Comparison of ENCODE assay signal across 1 cellular context in the genomic region with DNA sequence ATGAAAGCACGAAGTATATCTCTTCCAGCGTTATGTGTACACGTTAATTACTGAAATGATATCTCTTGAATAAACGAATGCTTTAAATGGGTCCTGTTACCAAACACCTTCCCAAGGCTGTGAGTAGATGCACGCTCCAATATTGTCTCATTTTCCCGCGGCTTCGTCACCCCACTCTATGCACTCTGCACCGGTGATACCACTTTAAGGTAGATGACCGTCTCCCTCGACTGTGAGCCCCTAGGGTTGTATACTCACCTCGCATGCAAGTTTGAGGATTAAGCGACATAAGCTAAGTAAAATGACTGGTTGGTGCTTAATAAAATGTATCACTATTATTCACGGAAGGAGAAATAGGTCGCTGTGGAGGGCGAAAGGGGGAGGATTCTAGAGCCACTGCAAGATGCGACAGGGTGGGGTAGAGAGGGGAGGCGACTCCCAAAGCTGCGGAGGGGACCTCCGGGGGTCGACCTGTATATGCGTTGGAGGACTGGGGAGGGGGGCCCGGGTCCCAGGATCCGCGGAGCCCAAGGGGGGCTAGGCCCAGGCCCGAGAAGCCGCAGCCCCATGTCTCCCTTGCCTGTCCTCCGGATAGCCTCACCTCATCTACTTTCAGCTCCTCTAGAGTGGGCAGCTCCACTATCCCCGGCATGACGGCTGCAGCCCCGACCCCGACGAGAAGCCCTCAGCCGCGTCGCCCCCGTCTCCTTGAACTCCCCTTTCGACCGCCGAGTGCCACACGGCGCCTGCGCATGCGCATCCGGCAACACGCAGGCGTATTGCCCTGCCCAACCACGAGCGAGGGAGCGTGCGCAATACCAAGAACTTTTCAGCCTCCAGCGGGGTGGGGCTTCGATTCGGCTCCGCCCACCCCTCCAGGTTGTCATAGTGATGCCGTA.
TF ChIP-seq lines count a peak whose summit lies in the region.

A gene (plus strand): TSS at position 883 of the 899 bp plus-strand sequence. CDS start 65 bp downstream, outside the sequence.
A gene (minus strand): TSS at position 754 of the 899 bp plus-strand sequence. CDS start 102 bp downstream, at position 652.

TF ChIP-seq in HepG2, 621 proteins besides CTCF, POLR2A, EP300 and RAD21 (continued from another document and continues in another):
- TF ChIP-seq, protein P1, sequence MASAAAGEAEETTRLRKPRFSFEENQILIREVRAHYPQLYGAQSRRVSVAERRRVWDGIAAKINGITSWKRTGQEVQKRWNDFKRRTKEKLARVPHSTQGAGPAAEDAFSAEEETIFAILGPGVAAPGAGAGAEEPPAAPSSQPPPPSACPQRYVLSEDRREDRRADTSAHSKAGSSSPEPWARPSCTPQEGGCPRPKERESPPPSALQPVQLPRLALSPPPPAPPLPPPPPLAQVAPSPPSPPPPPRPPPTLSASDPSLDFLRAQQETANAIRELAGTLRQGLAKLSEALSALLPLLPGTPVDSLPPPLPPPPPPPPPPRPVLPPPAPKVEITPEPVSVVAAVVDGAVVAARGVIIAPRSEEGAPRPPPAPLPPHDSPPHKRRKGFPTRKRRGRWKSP (CRISPR knock-in tag; IDR thresholded peaks at IDR 0.05): no peak
- TF ChIP-seq, protein P2, sequence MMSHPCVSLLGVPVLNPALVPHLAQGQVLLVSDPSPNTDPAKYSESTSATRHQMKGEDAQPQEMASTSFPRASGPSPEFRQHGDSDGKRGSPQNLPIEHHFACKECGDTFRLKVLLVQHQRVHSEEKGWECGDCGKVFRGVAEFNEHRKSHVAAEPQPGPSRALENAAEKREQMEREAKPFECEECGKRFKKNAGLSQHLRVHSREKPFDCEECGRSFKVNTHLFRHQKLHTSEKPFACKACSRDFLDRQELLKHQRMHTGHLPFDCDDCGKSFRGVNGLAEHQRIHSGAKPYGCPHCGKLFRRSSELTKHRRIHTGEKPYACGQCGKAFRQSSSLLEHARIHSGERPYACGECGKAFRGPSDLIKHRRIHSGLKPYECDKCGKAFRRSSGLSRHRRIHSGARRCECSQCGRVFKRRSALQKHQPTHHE (CRISPR knock-in tag; IDR thresholded peaks at IDR 0.05; ENCODE audit: borderline replicate concordance): no peak
- TF ChIP-seq, protein P3, sequence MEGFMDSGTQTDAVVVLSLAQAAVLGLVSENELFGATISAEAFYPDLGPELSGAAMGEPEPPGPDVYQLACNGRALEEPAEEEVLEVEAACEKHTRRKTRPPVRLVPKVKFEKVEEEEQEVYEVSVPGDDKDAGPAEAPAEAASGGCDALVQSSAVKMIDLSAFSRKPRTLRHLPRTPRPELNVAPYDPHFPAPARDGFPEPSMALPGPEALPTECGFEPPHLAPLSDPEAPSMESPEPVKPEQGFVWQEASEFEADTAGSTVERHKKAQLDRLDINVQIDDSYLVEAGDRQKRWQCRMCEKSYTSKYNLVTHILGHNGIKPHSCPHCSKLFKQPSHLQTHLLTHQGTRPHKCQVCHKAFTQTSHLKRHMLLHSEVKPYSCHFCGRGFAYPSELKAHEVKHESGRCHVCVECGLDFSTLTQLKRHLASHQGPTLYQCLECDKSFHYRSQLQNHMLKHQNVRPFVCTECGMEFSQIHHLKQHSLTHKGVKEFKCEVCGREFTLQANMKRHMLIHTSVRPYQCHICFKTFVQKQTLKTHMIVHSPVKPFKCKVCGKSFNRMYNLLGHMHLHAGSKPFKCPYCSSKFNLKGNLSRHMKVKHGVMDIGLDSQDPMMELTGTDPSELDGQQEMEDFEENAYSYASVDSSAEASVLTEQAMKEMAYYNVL (CRISPR knock-in tag; IDR thresholded peaks at IDR 0.05; ENCODE audit: borderline replicate concordance): no peak
- TF ChIP-seq, protein P4, sequence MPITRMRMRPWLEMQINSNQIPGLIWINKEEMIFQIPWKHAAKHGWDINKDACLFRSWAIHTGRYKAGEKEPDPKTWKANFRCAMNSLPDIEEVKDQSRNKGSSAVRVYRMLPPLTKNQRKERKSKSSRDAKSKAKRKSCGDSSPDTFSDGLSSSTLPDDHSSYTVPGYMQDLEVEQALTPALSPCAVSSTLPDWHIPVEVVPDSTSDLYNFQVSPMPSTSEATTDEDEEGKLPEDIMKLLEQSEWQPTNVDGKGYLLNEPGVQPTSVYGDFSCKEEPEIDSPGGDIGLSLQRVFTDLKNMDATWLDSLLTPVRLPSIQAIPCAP (CRISPR knock-in tag; IDR thresholded peaks at IDR 0.05; ENCODE audit: low read depth): no peak
- peak; percentile 87 for TF ChIP-seq RFX1 (IDR thresholded peaks at IDR 0.05)
- no peak for TF ChIP-seq KLF13 (CRISPR knock-in tag; IDR thresholded peaks at IDR 0.05)
- TF ChIP-seq, protein P5, sequence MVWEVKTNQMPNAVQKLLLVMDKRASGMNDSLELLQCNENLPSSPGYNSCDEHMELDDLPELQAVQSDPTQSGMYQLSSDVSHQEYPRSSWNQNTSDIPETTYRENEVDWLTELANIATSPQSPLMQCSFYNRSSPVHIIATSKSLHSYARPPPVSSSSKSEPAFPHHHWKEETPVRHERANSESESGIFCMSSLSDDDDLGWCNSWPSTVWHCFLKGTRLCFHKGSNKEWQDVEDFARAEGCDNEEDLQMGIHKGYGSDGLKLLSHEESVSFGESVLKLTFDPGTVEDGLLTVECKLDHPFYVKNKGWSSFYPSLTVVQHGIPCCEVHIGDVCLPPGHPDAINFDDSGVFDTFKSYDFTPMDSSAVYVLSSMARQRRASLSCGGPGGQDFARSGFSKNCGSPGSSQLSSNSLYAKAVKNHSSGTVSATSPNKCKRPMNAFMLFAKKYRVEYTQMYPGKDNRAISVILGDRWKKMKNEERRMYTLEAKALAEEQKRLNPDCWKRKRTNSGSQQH (CRISPR knock-in tag; IDR thresholded peaks at IDR 0.05; ENCODE audit: low read depth): no peak
- no peak for TF ChIP-seq SCMH1 (CRISPR knock-in tag; IDR thresholded peaks at IDR 0.05; ENCODE audit: borderline replicate concordance)
- TF ChIP-seq, protein P6, sequence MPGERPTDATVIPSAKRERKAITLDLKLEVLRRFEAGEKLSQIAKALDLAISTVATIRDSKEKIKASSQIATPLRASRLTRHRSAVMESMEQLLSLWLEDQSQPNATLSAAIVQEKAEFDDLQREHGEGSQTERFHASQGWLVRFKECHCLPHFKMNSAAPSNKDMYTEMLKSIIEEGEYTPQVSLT (CRISPR knock-in tag; IDR thresholded peaks at IDR 0.05; ENCODE audit: borderline replicate concordance, low read depth): no peak
- TF ChIP-seq PLRG1 (conservative IDR thresholded peaks at IDR 0.05): no peak
- TF ChIP-seq PCBP1 (IDR thresholded peaks at IDR 0.05; ENCODE audit: borderline replicate concordance, low read depth, low read length): no peak
- TF ChIP-seq GPN1 (CRISPR knock-in tag; IDR thresholded peaks at IDR 0.05; ENCODE audit: borderline replicate concordance): no peak
- no peak for TF ChIP-seq ZNF136 (CRISPR knock-in tag; IDR thresholded peaks at IDR 0.05; ENCODE audit: low read depth)
- no peak for TF ChIP-seq MAZ (IDR thresholded peaks at IDR 0.05; ENCODE audit: borderline replicate concordance, low read depth, low read length)
- TF ChIP-seq MAZ (CRISPR knock-in tag; IDR thresholded peaks at IDR 0.05; ENCODE audit: low read depth): peak; percentile 53; the same call in 1 of the 2 replicates
- TF ChIP-seq, protein P7, sequence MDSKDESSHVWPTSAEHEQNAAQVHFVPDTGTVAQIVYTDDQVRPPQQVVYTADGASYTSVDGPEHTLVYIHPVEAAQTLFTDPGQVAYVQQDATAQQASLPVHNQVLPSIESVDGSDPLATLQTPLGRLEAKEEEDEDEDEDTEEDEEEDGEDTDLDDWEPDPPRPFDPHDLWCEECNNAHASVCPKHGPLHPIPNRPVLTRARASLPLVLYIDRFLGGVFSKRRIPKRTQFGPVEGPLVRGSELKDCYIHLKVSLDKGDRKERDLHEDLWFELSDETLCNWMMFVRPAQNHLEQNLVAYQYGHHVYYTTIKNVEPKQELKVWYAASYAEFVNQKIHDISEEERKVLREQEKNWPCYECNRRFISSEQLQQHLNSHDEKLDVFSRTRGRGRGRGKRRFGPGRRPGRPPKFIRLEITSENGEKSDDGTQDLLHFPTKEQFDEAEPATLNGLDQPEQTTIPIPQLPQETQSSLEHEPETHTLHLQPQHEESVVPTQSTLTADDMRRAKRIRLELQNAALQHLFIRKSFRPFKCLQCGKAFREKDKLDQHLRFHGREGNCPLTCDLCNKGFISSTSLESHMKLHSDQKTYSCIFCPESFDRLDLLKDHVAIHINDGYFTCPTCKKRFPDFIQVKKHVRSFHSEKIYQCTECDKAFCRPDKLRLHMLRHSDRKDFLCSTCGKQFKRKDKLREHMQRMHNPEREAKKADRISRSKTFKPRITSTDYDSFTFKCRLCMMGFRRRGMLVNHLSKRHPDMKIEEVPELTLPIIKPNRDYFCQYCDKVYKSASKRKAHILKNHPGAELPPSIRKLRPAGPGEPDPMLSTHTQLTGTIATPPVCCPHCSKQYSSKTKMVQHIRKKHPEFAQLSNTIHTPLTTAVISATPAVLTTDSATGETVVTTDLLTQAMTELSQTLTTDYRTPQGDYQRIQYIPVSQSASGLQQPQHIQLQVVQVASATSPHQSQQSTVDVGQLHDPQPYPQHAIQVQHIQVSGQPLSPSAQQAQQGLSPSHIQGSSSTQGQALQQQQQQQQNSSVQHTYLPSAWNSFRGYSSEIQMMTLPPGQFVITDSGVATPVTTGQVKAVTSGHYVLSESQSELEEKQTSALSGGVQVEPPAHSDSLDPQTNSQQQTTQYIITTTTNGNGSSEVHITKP (CRISPR knock-in tag; IDR thresholded peaks at IDR 0.05; ENCODE audit: low read depth): peak; percentile 91
- 0 out of 2 replicates have a peak, but pooled peaks have one; percentile 63 for TF ChIP-seq ERF (CRISPR knock-in tag; IDR thresholded peaks at IDR 0.05)
- no peak for TF ChIP-seq ZSCAN31 (CRISPR knock-in tag; IDR thresholded peaks at IDR 0.05; ENCODE audit: low read depth)
- TF ChIP-seq HIVEP1 (CRISPR knock-in tag; IDR thresholded peaks at IDR 0.05): 0 out of 2 replicates have a peak, but pooled peaks have one; percentile 43
- no peak for TF ChIP-seq CENPX (CRISPR knock-in tag; IDR thresholded peaks at IDR 0.05)
- TF ChIP-seq, protein P8, sequence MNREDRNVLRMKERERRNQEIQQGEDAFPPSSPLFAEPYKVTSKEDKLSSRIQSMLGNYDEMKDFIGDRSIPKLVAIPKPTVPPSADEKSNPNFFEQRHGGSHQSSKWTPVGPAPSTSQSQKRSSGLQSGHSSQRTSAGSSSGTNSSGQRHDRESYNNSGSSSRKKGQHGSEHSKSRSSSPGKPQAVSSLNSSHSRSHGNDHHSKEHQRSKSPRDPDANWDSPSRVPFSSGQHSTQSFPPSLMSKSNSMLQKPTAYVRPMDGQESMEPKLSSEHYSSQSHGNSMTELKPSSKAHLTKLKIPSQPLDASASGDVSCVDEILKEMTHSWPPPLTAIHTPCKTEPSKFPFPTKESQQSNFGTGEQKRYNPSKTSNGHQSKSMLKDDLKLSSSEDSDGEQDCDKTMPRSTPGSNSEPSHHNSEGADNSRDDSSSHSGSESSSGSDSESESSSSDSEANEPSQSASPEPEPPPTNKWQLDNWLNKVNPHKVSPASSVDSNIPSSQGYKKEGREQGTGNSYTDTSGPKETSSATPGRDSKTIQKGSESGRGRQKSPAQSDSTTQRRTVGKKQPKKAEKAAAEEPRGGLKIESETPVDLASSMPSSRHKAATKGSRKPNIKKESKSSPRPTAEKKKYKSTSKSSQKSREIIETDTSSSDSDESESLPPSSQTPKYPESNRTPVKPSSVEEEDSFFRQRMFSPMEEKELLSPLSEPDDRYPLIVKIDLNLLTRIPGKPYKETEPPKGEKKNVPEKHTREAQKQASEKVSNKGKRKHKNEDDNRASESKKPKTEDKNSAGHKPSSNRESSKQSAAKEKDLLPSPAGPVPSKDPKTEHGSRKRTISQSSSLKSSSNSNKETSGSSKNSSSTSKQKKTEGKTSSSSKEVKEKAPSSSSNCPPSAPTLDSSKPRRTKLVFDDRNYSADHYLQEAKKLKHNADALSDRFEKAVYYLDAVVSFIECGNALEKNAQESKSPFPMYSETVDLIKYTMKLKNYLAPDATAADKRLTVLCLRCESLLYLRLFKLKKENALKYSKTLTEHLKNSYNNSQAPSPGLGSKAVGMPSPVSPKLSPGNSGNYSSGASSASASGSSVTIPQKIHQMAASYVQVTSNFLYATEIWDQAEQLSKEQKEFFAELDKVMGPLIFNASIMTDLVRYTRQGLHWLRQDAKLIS (CRISPR knock-in tag; IDR thresholded peaks at IDR 0.05): no peak
- TF ChIP-seq HMG20B (CRISPR knock-in tag; conservative IDR thresholded peaks at IDR 0.05): no peak
- TF ChIP-seq, protein P9, sequence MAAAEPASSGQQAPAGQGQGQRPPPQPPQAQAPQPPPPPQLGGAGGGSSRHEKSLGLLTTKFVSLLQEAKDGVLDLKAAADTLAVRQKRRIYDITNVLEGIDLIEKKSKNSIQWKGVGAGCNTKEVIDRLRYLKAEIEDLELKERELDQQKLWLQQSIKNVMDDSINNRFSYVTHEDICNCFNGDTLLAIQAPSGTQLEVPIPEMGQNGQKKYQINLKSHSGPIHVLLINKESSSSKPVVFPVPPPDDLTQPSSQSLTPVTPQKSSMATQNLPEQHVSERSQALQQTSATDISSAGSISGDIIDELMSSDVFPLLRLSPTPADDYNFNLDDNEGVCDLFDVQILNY (CRISPR knock-in tag; conservative IDR thresholded peaks at IDR 0.05): no peak
- TF ChIP-seq, protein P10, sequence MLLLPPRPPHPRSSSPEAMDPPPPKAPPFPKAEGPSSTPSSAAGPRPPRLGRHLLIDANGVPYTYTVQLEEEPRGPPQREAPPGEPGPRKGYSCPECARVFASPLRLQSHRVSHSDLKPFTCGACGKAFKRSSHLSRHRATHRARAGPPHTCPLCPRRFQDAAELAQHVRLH (CRISPR knock-in tag; IDR thresholded peaks at IDR 0.05; ENCODE audit: borderline replicate concordance, low read depth): peak; percentile 76; the same call in 1 of the 2 replicates
- TF ChIP-seq, protein P11, sequence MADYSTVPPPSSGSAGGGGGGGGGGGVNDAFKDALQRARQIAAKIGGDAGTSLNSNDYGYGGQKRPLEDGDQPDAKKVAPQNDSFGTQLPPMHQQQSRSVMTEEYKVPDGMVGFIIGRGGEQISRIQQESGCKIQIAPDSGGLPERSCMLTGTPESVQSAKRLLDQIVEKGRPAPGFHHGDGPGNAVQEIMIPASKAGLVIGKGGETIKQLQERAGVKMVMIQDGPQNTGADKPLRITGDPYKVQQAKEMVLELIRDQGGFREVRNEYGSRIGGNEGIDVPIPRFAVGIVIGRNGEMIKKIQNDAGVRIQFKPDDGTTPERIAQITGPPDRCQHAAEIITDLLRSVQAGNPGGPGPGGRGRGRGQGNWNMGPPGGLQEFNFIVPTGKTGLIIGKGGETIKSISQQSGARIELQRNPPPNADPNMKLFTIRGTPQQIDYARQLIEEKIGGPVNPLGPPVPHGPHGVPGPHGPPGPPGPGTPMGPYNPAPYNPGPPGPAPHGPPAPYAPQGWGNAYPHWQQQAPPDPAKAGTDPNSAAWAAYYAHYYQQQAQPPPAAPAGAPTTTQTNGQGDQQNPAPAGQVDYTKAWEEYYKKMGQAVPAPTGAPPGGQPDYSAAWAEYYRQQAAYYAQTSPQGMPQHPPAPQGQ (CRISPR knock-in tag; IDR thresholded peaks at IDR 0.05; ENCODE audit: borderline replicate concordance): no peak
- no peak; the same call in 1 of the 2 replicates for TF ChIP-seq FOXK2 (IDR thresholded peaks at IDR 0.05)
- TF ChIP-seq ZNF34 (CRISPR knock-in tag; IDR thresholded peaks at IDR 0.05; ENCODE audit: borderline replicate concordance): no peak
- TF ChIP-seq, protein P12, sequence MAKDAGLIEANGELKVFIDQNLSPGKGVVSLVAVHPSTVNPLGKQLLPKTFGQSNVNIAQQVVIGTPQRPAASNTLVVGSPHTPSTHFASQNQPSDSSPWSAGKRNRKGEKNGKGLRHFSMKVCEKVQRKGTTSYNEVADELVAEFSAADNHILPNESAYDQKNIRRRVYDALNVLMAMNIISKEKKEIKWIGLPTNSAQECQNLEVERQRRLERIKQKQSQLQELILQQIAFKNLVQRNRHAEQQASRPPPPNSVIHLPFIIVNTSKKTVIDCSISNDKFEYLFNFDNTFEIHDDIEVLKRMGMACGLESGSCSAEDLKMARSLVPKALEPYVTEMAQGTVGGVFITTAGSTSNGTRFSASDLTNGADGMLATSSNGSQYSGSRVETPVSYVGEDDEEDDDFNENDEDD (CRISPR knock-in tag; IDR thresholded peaks at IDR 0.05; ENCODE audit: borderline replicate concordance): no peak
- no peak for TF ChIP-seq SETDB1 (CRISPR knock-in tag; IDR thresholded peaks at IDR 0.05; ENCODE audit: borderline replicate concordance)
- no peak for TF ChIP-seq SSRP1 (CRISPR knock-in tag; IDR thresholded peaks at IDR 0.05)
- TF ChIP-seq ZNF883 (CRISPR knock-in tag; IDR thresholded peaks at IDR 0.05; ENCODE audit: not compliant biosample characterization): no peak
- no peak for TF ChIP-seq ZNF460 (CRISPR knock-in tag; IDR thresholded peaks at IDR 0.05; ENCODE audit: borderline replicate concordance)
